ENCODE assay signal across 8 cellular contexts in the genomic region with DNA sequence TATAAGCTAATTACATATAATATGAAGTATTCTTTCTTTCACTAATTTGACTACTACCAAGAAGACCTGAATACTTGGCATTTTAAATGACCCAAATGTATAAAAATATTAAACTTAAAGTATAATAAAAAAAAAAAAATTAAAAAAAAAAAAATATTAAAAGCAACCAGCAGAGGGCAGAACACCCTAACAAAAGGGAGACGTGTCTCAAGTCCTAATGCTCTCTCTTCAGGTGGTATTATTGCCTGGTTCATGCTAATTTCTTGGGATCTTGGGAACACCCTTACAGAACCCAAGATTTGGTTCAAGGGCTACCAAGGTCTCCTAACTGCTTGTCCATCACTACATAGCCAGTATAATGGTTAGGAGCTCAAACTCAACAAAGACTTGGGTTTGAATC.
DNase-seq lines count a peak whose midpoint lies in the region; ATAC-seq, FAIRE-seq and TF ChIP-seq lines count a peak whose summit lies in the region.

No MANE protein-coding gene starts in this region.

- H3K27ac ChIP-seq in A549 (no peak overlapping the region), OCI-LY3 (ENCODE audit: low read length) (no peak overlapping the region)

- no peak overlapping the region for H3K4me3 Mint-ChIP-seq in activated naive CD4-positive, alpha-beta T cell treated with anti-CD3 and anti-CD28 coated beads, Interleukin-2, amount 10 ng/mL, durations not matched to agents 7 days and 5 days

- no peaks in the 10 kb centered on the region for H4K20me1 ChIP-seq in OCI-LY3 (ENCODE audit: insufficient read depth, low read length)

- no peak for TF ChIP-seq POLR2A in A549 (IDR thresholded peaks at IDR 0.05; ENCODE audit: low read length)

- DNase-seq in A549 (ENCODE audit: low read depth in 1 of 2, low spot score in 1 of 2) = peak in 1 of 2 experiments; percentile 18
- DNase-seq in foreskin melanocyte = peak; percentile 7
- DNase-seq in activated naive CD4-positive, alpha-beta T cell treated with anti-CD3 and anti-CD28 coated beads, Interleukin-2, amount 10 ng/mL, durations not matched to agents 7 days and 5 days = no peak
- DNase-seq in putamen (ENCODE audit: low spot score) = no peak
- DNase-seq in activated T-cell treated with anti-CD3 and anti-CD28 coated beads for 4 hours = no peak

- POLR2A ChIA-PET in A549 (lab: Yijun Ruan, JAX) = no interaction called here

- H3K36me3 ChIP-seq in OCI-LY3 (replicated peaks; ENCODE audit: low read depth, low read length) = peaks cover 2% of the 10 kb centered on the region

- no peaks in the 10 kb centered on the region for H3K4me1 ChIP-seq in A549
- H3K4me1 ChIP-seq in OCI-LY3 (ENCODE audit: low read length) = peaks cover 5% of the 10 kb centered on the region; the same call in 1 of the 2 replicates

- no peak overlapping the region for H3K9ac ChIP-seq in OCI-LY3 (ENCODE audit: low read length)

- H3K27me3 Mint-ChIP-seq in activated naive CD4-positive, alpha-beta T cell treated with anti-CD3 and anti-CD28 coated beads, Interleukin-2, amount 10 ng/mL, durations not matched to agents 7 days and 5 days = peaks cover 3% of the 10 kb centered on the region

- no peaks in the 10 kb centered on the region for H3K79me2 ChIP-seq in OCI-LY3 (ENCODE audit: low read length)

- H3K9me3 Mint-ChIP-seq in activated naive CD4-positive, alpha-beta T cell treated with anti-CD3 and anti-CD28 coated beads, Interleukin-2, amount 10 ng/mL, durations not matched to agents 7 days and 5 days = no peaks in the 10 kb centered on the region

- ATAC-seq in A549 (no peak), HG03039 (IDR thresholded peaks at IDR 0.05; ENCODE audit: unreplicated experiment) (no peak)

- H3K36me3 Mint-ChIP-seq in activated naive CD4-positive, alpha-beta T cell treated with anti-CD3 and anti-CD28 coated beads, Interleukin-2, amount 10 ng/mL, durations not matched to agents 7 days and 5 days = no peaks in the 10 kb centered on the region

- peak; percentile 44 to 57 for TF ChIP-seq RAD21 in A549 (conservative IDR thresholded peaks at IDR 0.05 in 1 of 2, IDR thresholded peaks at IDR 0.05 in 1 of 2)

- TF ChIP-seq CTCF in A549 (IDR thresholded peaks at IDR 0.05) = peak; percentile 41
- peak; percentile 48 for TF ChIP-seq CTCF in GM12873 (IDR thresholded peaks at IDR 0.05; ENCODE audit: insufficient read depth, low read depth, low read length, missing control alignments)
- peak; percentile 23 for TF ChIP-seq CTCF in OCI-LY3 (IDR thresholded peaks at IDR 0.05; ENCODE audit: low read depth, low read length)

- no peaks in the 10 kb centered on the region for H3K9me3 ChIP-seq in A549
- H3K9me3 ChIP-seq in OCI-LY3 (ENCODE audit: insufficient read depth, low read length) = no peaks in the 10 kb centered on the region

- no peak overlapping the region for H3K4me2 ChIP-seq in A549
- H3K4me2 ChIP-seq in OCI-LY3 (ENCODE audit: low read length) = no peak overlapping the region

- no peak overlapping the region for H3K4me3 ChIP-seq in A549
- H3K4me3 ChIP-seq in OCI-LY3 (ENCODE audit: low read length) = no peak overlapping the region

- H3K27ac Mint-ChIP-seq in activated naive CD4-positive, alpha-beta T cell treated with anti-CD3 and anti-CD28 coated beads, Interleukin-2, amount 10 ng/mL, durations not matched to agents 7 days and 5 days = no peak overlapping the region

- 5% methylated on average over 1 of the region's 1 CpG for WGBS in A549 (ENCODE audit: missing lambda C conversion rate)

- no peaks in the 10 kb centered on the region for H3K4me1 Mint-ChIP-seq in activated naive CD4-positive, alpha-beta T cell treated with anti-CD3 and anti-CD28 coated beads, Interleukin-2, amount 10 ng/mL, durations not matched to agents 7 days and 5 days

- CTCF ChIA-PET in A549 (lab: Yijun Ruan, JAX) = interaction anchor here (0.9 kb wide), 1 partner anchor 12 kb away, joined by 3 read pairs; no protein-coding TSS in a partner anchor
- CTCF ChIA-PET in activated naive CD4-positive, alpha-beta T cell treated with anti-CD3 and anti-CD28 coated beads, Interleukin-2, amount 10 ng/mL, durations not matched to agents 7 days and 5 days (lab: Charles Lee) = interaction anchor here (0.7 to 1.4 kb wide), 3 partner anchors 212 to 850 kb away, joined by 3 to 5 read pairs (median 3); no protein-coding TSS in a partner anchor

- no peak for FAIRE-seq in A549 (lab: Jason Lieb, UNC)

- no peak overlapping the region for H2AFZ ChIP-seq in OCI-LY3 (ENCODE audit: low read depth, low read length)

- no peaks in the 10 kb centered on the region for H3K27me3 ChIP-seq in OCI-LY3 (ENCODE audit: low read depth, low read length)

- TF ChIP-seq EP300 in A549 (IDR thresholded peaks at IDR 0.05) = no peak

TF ChIP-seq in A549, 52 proteins besides CTCF, POLR2A, EP300 and RAD21:
- TF ChIP-seq SMC3 (IDR thresholded peaks at IDR 0.05) (peak; percentile 33; the same call in 1 of the 3 replicates), RCOR1 (IDR thresholded peaks at IDR 0.05; ENCODE audit: low read depth, low read length) (no peak)
TF ChIP-seq in A549: peak in this region for 1.
